Comparison of ENCODE assay signal across 9 cellular contexts in the genomic region with DNA sequence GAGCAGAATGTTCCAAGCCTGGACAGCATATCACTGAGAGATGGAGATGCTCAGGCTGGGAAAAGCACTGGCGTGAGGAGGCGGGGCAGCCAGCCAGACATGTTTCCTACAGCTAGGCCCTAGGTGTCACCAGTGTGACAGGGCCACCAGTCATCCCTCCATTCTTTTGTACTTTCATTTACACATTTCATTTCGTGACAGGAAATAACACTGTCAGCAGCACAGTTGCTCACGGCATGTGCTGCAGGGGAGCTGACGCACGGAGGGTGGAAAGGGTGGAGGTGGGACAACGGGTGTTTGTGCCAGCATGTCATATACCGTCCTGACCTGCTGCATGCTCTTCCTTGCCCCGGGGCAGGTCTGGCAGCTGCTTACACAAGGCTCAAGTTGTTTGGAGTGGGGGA.
DNase-seq lines count a peak whose midpoint lies in the region; ATAC-seq and TF ChIP-seq lines count a peak whose summit lies in the region.
"Had no signal": no experiment of that assay in that cellular context is flagged by ENCODE, and none has a peak within 500 bp of the region (broad histone marks: within the 10 kb centered on the region; RNA-seq: fewer than 3 reads in every experiment).

No MANE protein-coding gene starts in this region.

- TF ChIP-seq CTCF in brain microvascular endothelial cell (IDR thresholded peaks at IDR 0.05; ENCODE audit: low read depth, low read length, missing control alignments): no peak

- DNase-seq in SIG-M5 treated with dmso at 0.1 percent for 504 hours (lab: John Stamatoyannopoulos, UW; ENCODE audit: unreplicated experiment) (peak; percentile 9), SIG-M5 (lab: John Stamatoyannopoulos, UW) (no peak), T-helper 9 cell (peak; percentile 74), brain microvascular endothelial cell (peak; percentile 36), GF-D8 (lab: John Stamatoyannopoulos, UW) (no peak), pons (ENCODE audit: low spot score) (no peak)
- peak; percentile 89 for DNase-seq in stimulated activated CD4-positive, alpha-beta T cell treated with anti-CD3 and anti-CD28 coated beads, Interleukin-15, amount 100 ng/mL, for 24 hours

- H3K36me3 ChIP-seq in brain microvascular endothelial cell (replicated peaks): no peaks in the 10 kb centered on the region
- H3K36me3 ChIP-seq: suprapubic skin had no signal

- in situ Hi-C loops in brain microvascular endothelial cell (cut with HindIII; ENCODE audit: low pct_ligation_motif_present, low sequenced_read_pairs): loop anchor here (25.0 kb wide), 1 partner anchor 471 kb away; no protein-coding TSS in a partner anchor

- H3K27ac ChIP-seq in brain microvascular endothelial cell: no peak overlapping the region
- H3K27ac ChIP-seq: suprapubic skin had no signal

- ATAC-seq in HG03097 (IDR thresholded peaks at IDR 0.05; ENCODE audit: low FRiP score, unreplicated experiment): peak; percentile 74

- no peak overlapping the region for H3K4me3 ChIP-seq in brain microvascular endothelial cell (ENCODE audit: low read depth, low read length)
- H3K4me3 ChIP-seq: suprapubic skin had no signal

- H3K27me3 ChIP-seq in brain microvascular endothelial cell (replicated peaks): no peaks in the 10 kb centered on the region
- H3K27me3 ChIP-seq: suprapubic skin had no signal

Comparison
In these comparisons a context has a peak if more than half of its experiments do, and no peak if none do; other contexts are left out.
1. DNase-seq: peak in SIG-M5 treated with dmso at 0.1 percent for 504 hours (single experiment), T-helper 9 cell (single experiment), brain microvascular endothelial cell (single experiment) and stimulated activated CD4-positive, alpha-beta T cell treated with anti-CD3 and anti-CD28 coated beads, Interleukin-15, amount 100 ng/mL, for 24 hours (single experiment); none in SIG-M5 (single experiment), GF-D8 (single experiment) and pons (single experiment).